ENCODE assay signal across 16 cellular contexts in genomic region chr3:196007744-196008143, GRCh38.
DNase-seq lines count a peak whose midpoint lies in the region; TF ChIP-seq lines count a peak whose summit lies in the region.
"Had no signal": no experiment of that assay in that cellular context is flagged by ENCODE, and none has a peak within 500 bp of the region (broad histone marks: within the 10 kb centered on the region; RNA-seq: fewer than 3 reads in every experiment).

No MANE protein-coding gene starts in this region.

- no peaks in the 10 kb centered on the region for H3K9me3 ChIP-seq in tibial artery

- no peaks in the 10 kb centered on the region for H3K36me3 Mint-ChIP-seq in endothelial cell (ENCODE audit: low read depth, unreplicated experiment)
- H3K36me3 Mint-ChIP-seq: CD8-positive, alpha-beta T cell had no signal

- intact Hi-C loops in tibial artery (cut with DNase I; ENCODE audit: low total_unique reads): no loop called here

- DNase-seq in RPMI8226: peak; percentile 24
- DNase-seq in endothelial cell (ENCODE audit: low spot score): no peak
- peak; percentile 57 for DNase-seq in mesenteric fat pad (ENCODE audit: low spot score)
- no peak for DNase-seq in tibial artery
- no peak for DNase-seq in NCI-H748 (lab: John Stamatoyannopoulos, UW; ENCODE audit: unreplicated experiment)
- DNase-seq in activated gamma-delta T cell treated with Interleukin-2 at 50 U/mL for 16 hours: no peak
- DNase-seq: Caco-2; CD4-positive, CD25-positive, alpha-beta regulatory T cell; CD8-positive, alpha-beta T cell; DMS153; DND-41; GOT3; HCEC 1CT had no signal

- no peaks in the 10 kb centered on the region for H3K4me1 Mint-ChIP-seq in endothelial cell (ENCODE audit: unreplicated experiment)
- H3K4me1 Mint-ChIP-seq: B cell had no signal

- no peaks in the 10 kb centered on the region for H3K4me1 ChIP-seq in tibial artery
- H3K4me1 ChIP-seq: BLaER1, Caco-2 had no signal

- H3K4me3 ChIP-seq in tibial artery: no peak overlapping the region
- H3K4me3 ChIP-seq: BLaER1 had no signal

- no peak for TF ChIP-seq CTCF in endothelial cell (IDR thresholded peaks at IDR 0.05; ENCODE audit: unreplicated experiment)
- no peak for TF ChIP-seq CTCF in tibial artery (IDR thresholded peaks at IDR 0.05)

- H3K27me3 ChIP-seq in tibial artery: peaks cover 0 to 14% of the 10 kb centered on the region in 2 donors
- H3K27me3 ChIP-seq: BLaER1 had no signal

- no peak overlapping the region for H3K27ac ChIP-seq in tibial artery
- H3K27ac ChIP-seq: BLaER1, C4-2B had no signal

- peak overlapping the region; percentile 26 for H3K4me3 Mint-ChIP-seq in endothelial cell (ENCODE audit: unreplicated experiment)
- H3K4me3 Mint-ChIP-seq: B cell; CD4-positive, CD25-positive, alpha-beta regulatory T cell; CD8-positive, alpha-beta T cell had no signal

- H3K36me3 ChIP-seq in tibial artery: no peaks in the 10 kb centered on the region
- H3K36me3 ChIP-seq: BLaER1 had no signal

- peaks cover 4% of the 10 kb centered on the region for H3K27me3 Mint-ChIP-seq in endothelial cell (ENCODE audit: unreplicated experiment)

- no peak overlapping the region for H3K27ac Mint-ChIP-seq in endothelial cell (ENCODE audit: unreplicated experiment)
- H3K27ac Mint-ChIP-seq: B cell; CD4-positive, CD25-positive, alpha-beta regulatory T cell; CD8-positive, alpha-beta T cell had no signal

- no peaks in the 10 kb centered on the region for H3K9me3 Mint-ChIP-seq in endothelial cell (ENCODE audit: unreplicated experiment)
- H3K9me3 Mint-ChIP-seq: CD8-positive, alpha-beta T cell had no signal

Comparison
In these comparisons a context has a peak if more than half of its experiments do, and no peak if none do; other contexts are left out.
1. DNase-seq: peak in RPMI8226 (single experiment) and mesenteric fat pad (single experiment); none in endothelial cell (single experiment), tibial artery (0 of 2), NCI-H748 (single experiment) and activated gamma-delta T cell treated with Interleukin-2 at 50 U/mL for 16 hours (single experiment).